Comparison of ENCODE assay signal across 3 cellular contexts in genomic region chr1:154495496-154496273, GRCh38.
TF ChIP-seq lines count a peak whose summit lies in the region.

No MANE protein-coding gene starts in this region.

TF ChIP-seq in liver, 16 proteins besides CTCF, POLR2A, EP300 and RAD21:
- TF ChIP-seq JUND (IDR thresholded peaks at IDR 0.05) (no peak), NR2F2 (IDR thresholded peaks at IDR 0.05) (peak; percentile 68), GABPA (IDR thresholded peaks at IDR 0.05 in 1 of 2, conservative IDR thresholded peaks at IDR 0.05 in 1 of 2) (no peak), TAF1 (conservative IDR thresholded peaks at IDR 0.05) (no peak)

TF ChIP-seq in HepG2, 621 proteins besides CTCF, POLR2A, EP300 and RAD21:
- TF ChIP-seq JUNB (CRISPR knock-in tag; IDR thresholded peaks at IDR 0.05; ENCODE audit: borderline replicate concordance) (no peak), ZMYM4 (CRISPR knock-in tag; IDR thresholded peaks at IDR 0.05) (no peak), HBP1 (CRISPR knock-in tag; IDR thresholded peaks at IDR 0.05; ENCODE audit: low read depth) (no peak), CHD2 (IDR thresholded peaks at IDR 0.05; ENCODE audit: low read depth, low read length) (no peak), ETV5 (CRISPR knock-in tag; IDR thresholded peaks at IDR 0.05; ENCODE audit: borderline replicate concordance) (no peak), HHEX (CRISPR knock-in tag; IDR thresholded peaks at IDR 0.05) (no peak), SNAPC2 (CRISPR knock-in tag; IDR thresholded peaks at IDR 0.05) (no peak), NFIC (IDR thresholded peaks at IDR 0.05; ENCODE audit: low read length) (no peak), ARNTL (CRISPR knock-in tag; IDR thresholded peaks at IDR 0.05) (no peak), REL (CRISPR knock-in tag; conservative IDR thresholded peaks at IDR 0.05) (no peak), HOXA9 (CRISPR knock-in tag; IDR thresholded peaks at IDR 0.05; ENCODE audit: borderline replicate concordance) (no peak), NAIF1 (CRISPR knock-in tag; IDR thresholded peaks at IDR 0.05; ENCODE audit: borderline replicate concordance) (no peak), FOXK1 (CRISPR knock-in tag; IDR thresholded peaks at IDR 0.05; ENCODE audit: borderline replicate concordance, low read depth) (no peak)

TF ChIP-seq in endothelial cell of umbilical vein, 7 proteins besides CTCF, POLR2A, EP300 and RAD21:
- TF ChIP-seq POLR2AphosphoS5 (IDR thresholded peaks at IDR 0.05; ENCODE audit: insufficient read depth, low read depth, low read length): peak; percentile 50
- no peak for TF ChIP-seq MAX (IDR thresholded peaks at IDR 0.05; ENCODE audit: insufficient read depth, insufficient read length)
- TF ChIP-seq GATA2 (IDR thresholded peaks at IDR 0.05; ENCODE audit: insufficient read depth, insufficient read length, low read depth, low read length): peak; percentile 42
